Comparison of ENCODE assay signal across 26 cellular contexts in genomic region chr12:50452795-50453194, GRCh38. TPM values are rescaled to one million over a fixed set of nuclear protein-coding genes. Genes with fewer than 3 reads are reported as not detected.
"Had no signal": no experiment of that assay in that cellular context is flagged by ENCODE, and none has a peak within 500 bp of the region (broad histone marks: within the 10 kb centered on the region; RNA-seq: fewer than 3 reads in every experiment).

No MANE protein-coding gene starts in this region.

- H3K9me3 Mint-ChIP-seq: naive thymus-derived CD4-positive, alpha-beta T cell; nephron progenitor cell; stimulated activated naive B cell treated with anti-CD40 and anti-IgM and Interleukin-4, amounts not matched to agents 10 μg/mL and 1 μg/mL and 100 μg/mL, for 72 hours; stimulated activated naive CD8-positive, alpha-beta T cell treated with anti-CD3 and anti-CD28 coated beads, Interleukin-15, amount 100 ng/mL, for 72 hours had no signal

- ATAC-seq: esophagus mucosa; left colon; naive thymus-derived CD4-positive, alpha-beta T cell; stimulated activated naive B cell treated with anti-CD40 and anti-IgM and Interleukin-4, amounts not matched to agents 10 μg/mL and 1 μg/mL and 100 μg/mL, for 72 hours; stimulated activated naive CD8-positive, alpha-beta T cell treated with anti-CD3 and anti-CD28 coated beads, Interleukin-15, amount 100 ng/mL, for 72 hours had no signal

- H3K27me3 Mint-ChIP-seq: naive thymus-derived CD4-positive, alpha-beta T cell; stimulated activated naive B cell treated with anti-CD40 and anti-IgM and Interleukin-4, amounts not matched to agents 10 μg/mL and 1 μg/mL and 100 μg/mL, for 72 hours; stimulated activated naive CD8-positive, alpha-beta T cell treated with anti-CD3 and anti-CD28 coated beads, Interleukin-15, amount 100 ng/mL, for 72 hours had no signal

- H3K27me3 ChIP-seq: dorsolateral prefrontal cortex, right atrium auricular region, sigmoid colon, transverse colon had no signal

- H3K27ac Mint-ChIP-seq: naive thymus-derived CD4-positive, alpha-beta T cell; stimulated activated naive B cell treated with anti-CD40 and anti-IgM and Interleukin-4, amounts not matched to agents 10 μg/mL and 1 μg/mL and 100 μg/mL, for 72 hours had no signal

- H3K4me3 Mint-ChIP-seq: naive thymus-derived CD4-positive, alpha-beta T cell; nephron progenitor cell; stimulated activated naive B cell treated with anti-CD40 and anti-IgM and Interleukin-4, amounts not matched to agents 10 μg/mL and 1 μg/mL and 100 μg/mL, for 72 hours; stimulated activated naive CD8-positive, alpha-beta T cell treated with anti-CD3 and anti-CD28 coated beads, Interleukin-15, amount 100 ng/mL, for 72 hours had no signal

- H3K27ac ChIP-seq: dorsolateral prefrontal cortex, sigmoid colon, skin epidermis, transverse colon had no signal

- H3K4me3 ChIP-seq: dorsolateral prefrontal cortex, right atrium auricular region, sigmoid colon, skin epidermis, thoracic aorta, transverse colon had no signal

- DNase-seq: cortex of kidney; dorsolateral prefrontal cortex; effector CD8-positive, alpha-beta T cell; left colon; mammary epithelial cell; naive thymus-derived CD4-positive, alpha-beta T cell; nephron progenitor cell; sigmoid colon; stimulated activated CD4-positive, alpha-beta T cell treated with anti-CD3 and anti-CD28 coated beads, Interleukin-2, amount 100 ng/mL, for 24 hours; stimulated activated CD4-positive, alpha-beta T cell treated with anti-CD3 and anti-CD28 coated beads, Interleukin-4, amount 100 ng/mL, for 4 hours; stimulated activated naive B cell treated with anti-CD40 and anti-IgM and Interleukin-4, amounts not matched to agents 10 μg/mL and 1 μg/mL and 100 μg/mL, for 72 hours; stimulated activated naive CD8-positive, alpha-beta T cell treated with anti-CD3 and anti-CD28 coated beads, Interleukin-15, amount 100 ng/mL, for 72 hours; transverse colon had no signal

- H3K9me3 ChIP-seq: right atrium auricular region, sigmoid colon, thoracic aorta, transverse colon had no signal

- H3K4me1 ChIP-seq: right atrium auricular region, sigmoid colon, transverse colon had no signal

- H3K4me1 Mint-ChIP-seq: nephron progenitor cell; stimulated activated naive B cell treated with anti-CD40 and anti-IgM and Interleukin-4, amounts not matched to agents 10 μg/mL and 1 μg/mL and 100 μg/mL, for 72 hours; stimulated activated naive CD8-positive, alpha-beta T cell treated with anti-CD3 and anti-CD28 coated beads, Interleukin-15, amount 100 ng/mL, for 72 hours had no signal

RNA-seq across cellular contexts. Expression of gene FAM186A, which starts 56.4 kb away (rescaled TPM):
- total RNA-seq: dorsolateral prefrontal cortex; esophagus mucosa; frontal cortex; glomerular endothelial cell; kidney epithelial cell; left colon; lower leg skin; mammary epithelial cell; mesenteric fat pad; naive thymus-derived CD4-positive, alpha-beta T cell; osteocyte; right atrium auricular region; sigmoid colon; subcutaneous adipose tissue; thoracic aorta; transverse colon; ureter had no signal
- polyA plus RNA-seq: fibroblast of lung, mammary epithelial cell, sigmoid colon had no signal
